ENCODE assay signal across 16 cellular contexts in genomic region chr2:111983478-111984212, GRCh38.
"Had no signal": no experiment of that assay in that cellular context is flagged by ENCODE, and none has a peak within 500 bp of the region (broad histone marks: within the 10 kb centered on the region; RNA-seq: fewer than 3 reads in every experiment).

No MANE protein-coding gene starts in this region.

- H3K4me3 ChIP-seq: dorsolateral prefrontal cortex, esophagus squamous epithelium, left ventricle myocardium inferior, ovary, testis, uterus had no signal

- DNase-seq: activated CD8-positive, alpha-beta memory T cell treated with anti-CD3 and anti-CD28 coated beads for 24 hours; activated gamma-delta T cell treated with Interleukin-2 at 50 U/mL for 16 hours; activated naive CD8-positive, alpha-beta T cell treated with anti-CD3 and anti-CD28 coated beads for 36 hours; anterior cingulate cortex; dorsolateral prefrontal cortex; esophagus squamous epithelium; kidney; left ventricle myocardium inferior; ovary; stimulated activated CD4-positive, alpha-beta T cell treated with anti-CD3 and anti-CD28 coated beads, Interleukin-4, amount 100 ng/mL, for 1 hour; testis; uterus had no signal

- H3K27me3 Mint-ChIP-seq: natural killer cell treated with Interleukin-12 subunit alpha and Interleukin-12 subunit beta and Interleukin-15 and Interleukin-18, amount 100 ng/mL, for 72 hours; stimulated activated naive CD8-positive, alpha-beta T cell treated with anti-CD3 and anti-CD28 coated beads, Interleukin-15, amount 100 ng/mL, for 72 hours had no signal

- H3K4me3 Mint-ChIP-seq: activated naive CD8-positive, alpha-beta T cell treated with anti-CD3 and anti-CD28 coated beads for 36 hours; memory B cell; T-helper 1 cell treated with Interleukin-12 subunit alpha and Interleukin-12 subunit beta and Interleukin-4 antibody, amounts not matched to agents 30 μg/mL and 1 μg/mL, for 36 hours had no signal

- H3K4me1 ChIP-seq: uterus had no signal

- H3K27ac ChIP-seq: dorsolateral prefrontal cortex, left ventricle myocardium inferior, ovary, testis, uterus had no signal

- H3K36me3 ChIP-seq: ovary, uterus had no signal

- H3K9me3 Mint-ChIP-seq: activated naive CD8-positive, alpha-beta T cell treated with anti-CD3 and anti-CD28 coated beads for 36 hours; natural killer cell treated with Interleukin-12 subunit alpha and Interleukin-12 subunit beta and Interleukin-15 and Interleukin-18, amount 100 ng/mL, for 72 hours; stimulated activated naive CD8-positive, alpha-beta T cell treated with anti-CD3 and anti-CD28 coated beads, Interleukin-15, amount 100 ng/mL, for 72 hours had no signal

- H3K36me3 Mint-ChIP-seq: activated naive CD8-positive, alpha-beta T cell treated with anti-CD3 and anti-CD28 coated beads for 36 hours; memory B cell; natural killer cell treated with Interleukin-12 subunit alpha and Interleukin-12 subunit beta and Interleukin-15 and Interleukin-18, amount 100 ng/mL, for 72 hours had no signal

- H3K27me3 ChIP-seq: dorsolateral prefrontal cortex, esophagus squamous epithelium, ovary, testis, uterus had no signal

- H3K9me3 ChIP-seq: esophagus squamous epithelium, left ventricle myocardium inferior, ovary, testis, uterus had no signal

- H3K27ac Mint-ChIP-seq: activated naive CD8-positive, alpha-beta T cell treated with anti-CD3 and anti-CD28 coated beads for 36 hours; memory B cell; stimulated activated naive CD8-positive, alpha-beta T cell treated with anti-CD3 and anti-CD28 coated beads, Interleukin-15, amount 100 ng/mL, for 72 hours had no signal
